Comparison of ENCODE assay signal across 1 cellular context in genomic region chr9:113566011-113566711, GRCh38.
TF ChIP-seq lines count a peak whose summit lies in the region.

No MANE protein-coding gene starts in this region.

TF ChIP-seq in K562, 482 proteins besides CTCF, POLR2A, EP300 and RAD21 (continued from another document):
- TF ChIP-seq CEBPZ (IDR thresholded peaks at IDR 0.05; ENCODE audit: borderline replicate concordance, low read depth, low read length): no peak
- TF ChIP-seq NR4A1 (CRISPR knock-in tag; IDR thresholded peaks at IDR 0.05): no peak
- no peak for TF ChIP-seq NR4A1 (tag; IDR thresholded peaks at IDR 0.05)
- TF ChIP-seq ZNF583 (CRISPR knock-in tag; IDR thresholded peaks at IDR 0.05): no peak
- no peak for TF ChIP-seq HDAC6 (IDR thresholded peaks at IDR 0.05; ENCODE audit: low read depth, low read length)
- TF ChIP-seq MTA3 (IDR thresholded peaks at IDR 0.05; ENCODE audit: borderline replicate concordance): no peak
- no peak for TF ChIP-seq HINFP (tag; conservative IDR thresholded peaks at IDR 0.05; ENCODE audit: low read depth)
- 0 out of 2 replicates have a peak, but pooled peaks have one; percentile 2 for TF ChIP-seq ZBTB40 (IDR thresholded peaks at IDR 0.05)
- TF ChIP-seq ZBTB40 (CRISPR knock-in tag; IDR thresholded peaks at IDR 0.05): no peak
- TF ChIP-seq MCM7 (IDR thresholded peaks at IDR 0.05): no peak
- no peak for TF ChIP-seq MNT (conservative IDR thresholded peaks at IDR 0.05)
